ENCODE assay signal across 30 cellular contexts in the genomic region with DNA sequence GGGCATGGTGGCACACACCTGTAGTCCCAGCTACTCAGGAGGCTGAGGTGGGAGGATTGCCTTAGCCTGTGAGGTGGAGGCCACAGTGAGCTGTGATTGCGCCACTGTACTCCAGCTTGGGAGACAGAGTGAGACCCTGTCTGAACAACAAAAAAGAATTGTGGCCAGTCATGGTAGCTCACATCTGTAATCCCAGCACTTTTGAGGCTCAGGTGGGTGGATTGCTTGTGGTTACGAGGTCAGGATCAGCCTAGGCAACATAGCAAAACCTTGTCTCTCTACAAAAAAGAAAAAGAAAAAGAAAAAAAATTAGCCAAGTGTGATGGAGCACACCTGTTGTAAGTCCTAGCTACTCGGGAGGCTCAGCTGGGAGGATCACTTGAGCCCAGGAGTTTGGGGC.
"Had no signal": no experiment of that assay in that cellular context is flagged by ENCODE, and none has a peak within 500 bp of the region (broad histone marks: within the 10 kb centered on the region; RNA-seq: fewer than 3 reads in every experiment).

No MANE protein-coding gene starts in this region.

- DNase-seq: naive thymus-derived CD4-positive, alpha-beta T cell; natural killer cell; occipital lobe; ovary; posterior cingulate gyrus; psoas muscle; right cardiac atrium; stimulated activated CD4-positive, alpha-beta T cell treated with anti-CD3 and anti-CD28 coated beads, Interleukin-15, amount 100 ng/mL, for 24 hours; stimulated activated CD4-positive, alpha-beta T cell treated with anti-CD3 and anti-CD28 coated beads, Interleukin-2, amount 100 ng/mL, for 24 hours; stimulated activated CD4-positive, alpha-beta T cell treated with anti-CD3 and anti-CD28 coated beads, Interleukin-2, amount 100 ng/mL, for 48 hours; stimulated activated CD4-positive, alpha-beta T cell treated with anti-CD3 and anti-CD28 coated beads, Interleukin-4, amount 100 ng/mL, for 24 hours; stimulated activated naive CD4-positive, alpha-beta T cell; stimulated activated naive CD8-positive, alpha-beta T cell treated with anti-CD3 and anti-CD28 coated beads, Interleukin-15, amount 100 ng/mL, for 72 hours; stimulated activated naive CD8-positive, alpha-beta T cell treated with anti-CD3 and anti-CD28 coated beads, Interleukin-15, Interleukin-2, amounts not matched to agents 100 U/mL and 50 U/mL, for 24 hours; substantia nigra; testis; tibial artery; transverse colon; upper lobe of right lung; uterus had no signal

- H3K36me3 Mint-ChIP-seq: natural killer cell had no signal

- H3K27me3 Mint-ChIP-seq: naive thymus-derived CD4-positive, alpha-beta T cell; progenitor cell of endocrine pancreas; stimulated activated memory B cell treated with anti-CD40 and anti-IgM and Interleukin-4, amounts not matched to agents 10 μg/mL and 1 μg/mL and 100 μg/mL, for 72 hours; stimulated activated naive CD8-positive, alpha-beta T cell treated with anti-CD3 and anti-CD28 coated beads, Interleukin-15, amount 100 ng/mL, for 72 hours; type B pancreatic cell had no signal

- H3K9me3 Mint-ChIP-seq: naive thymus-derived CD4-positive, alpha-beta T cell; natural killer cell; nephron; neural progenitor cell; stimulated activated memory B cell treated with anti-CD40 and anti-IgM and Interleukin-4, amounts not matched to agents 10 μg/mL and 1 μg/mL and 100 μg/mL, for 72 hours; stimulated activated naive CD8-positive, alpha-beta T cell treated with anti-CD3 and anti-CD28 coated beads, Interleukin-15, amount 100 ng/mL, for 72 hours; type B pancreatic cell had no signal

- H3K9ac ChIP-seq: neural progenitor cell, parathyroid adenoma had no signal

- H3K4me1 ChIP-seq: parathyroid adenoma, psoas muscle, suprapubic skin, testis, transverse colon, upper lobe of right lung, uterus had no signal

- H2AFZ ChIP-seq: neural progenitor cell, parathyroid adenoma had no signal

- H3K27me3 ChIP-seq: neural progenitor cell, ovary, suprapubic skin, testis, tibial artery, transverse colon, upper lobe of right lung, uterus had no signal

- ATAC-seq: naive thymus-derived CD4-positive, alpha-beta T cell; natural killer cell; psoas muscle; right cardiac atrium; sciatic nerve; stimulated activated memory B cell treated with anti-CD40 and anti-IgM and Interleukin-4, amounts not matched to agents 10 μg/mL and 1 μg/mL and 100 μg/mL, for 72 hours; stimulated activated naive CD8-positive, alpha-beta T cell treated with anti-CD3 and anti-CD28 coated beads, Interleukin-15, amount 100 ng/mL, for 72 hours; stimulated activated naive CD8-positive, alpha-beta T cell treated with anti-CD3 and anti-CD28 coated beads, Interleukin-15, Interleukin-2, amounts not matched to agents 100 U/mL and 50 U/mL, for 24 hours; upper lobe of right lung had no signal

- H3K4me2 ChIP-seq: neural progenitor cell, smooth muscle cell had no signal

- H3K4me3 Mint-ChIP-seq: naive thymus-derived CD4-positive, alpha-beta T cell; natural killer cell; nephron; neural progenitor cell; stimulated activated memory B cell treated with anti-CD40 and anti-IgM and Interleukin-4, amounts not matched to agents 10 μg/mL and 1 μg/mL and 100 μg/mL, for 72 hours; stimulated activated naive CD8-positive, alpha-beta T cell treated with anti-CD3 and anti-CD28 coated beads, Interleukin-15, amount 100 ng/mL, for 72 hours; type B pancreatic cell had no signal

- H3K4me1 Mint-ChIP-seq: nephron; neural progenitor cell; stimulated activated memory B cell treated with anti-CD40 and anti-IgM and Interleukin-4, amounts not matched to agents 10 μg/mL and 1 μg/mL and 100 μg/mL, for 72 hours had no signal

- H3K9me3 ChIP-seq: ovary, psoas muscle, suprapubic skin, testis, tibial artery, transverse colon, upper lobe of right lung, uterus had no signal

- H3K4me3 ChIP-seq: neural progenitor cell, ovary, psoas muscle, skin epidermis, smooth muscle cell, suprapubic skin, testis, tibial artery, transverse colon, upper lobe of right lung, uterus had no signal

- H3K36me3 ChIP-seq: ovary, uterus had no signal

- H3K27ac Mint-ChIP-seq: natural killer cell; nephron; neural progenitor cell; progenitor cell of endocrine pancreas; stimulated activated memory B cell treated with anti-CD40 and anti-IgM and Interleukin-4, amounts not matched to agents 10 μg/mL and 1 μg/mL and 100 μg/mL, for 72 hours; type B pancreatic cell had no signal

- H3K27ac ChIP-seq: neural progenitor cell, ovary, parathyroid adenoma, psoas muscle, skin epidermis, suprapubic skin, testis, tibial artery, transverse colon, upper lobe of right lung, uterus had no signal
